19 cellular contexts compared by ENCODE assay signal in the genomic region with DNA sequence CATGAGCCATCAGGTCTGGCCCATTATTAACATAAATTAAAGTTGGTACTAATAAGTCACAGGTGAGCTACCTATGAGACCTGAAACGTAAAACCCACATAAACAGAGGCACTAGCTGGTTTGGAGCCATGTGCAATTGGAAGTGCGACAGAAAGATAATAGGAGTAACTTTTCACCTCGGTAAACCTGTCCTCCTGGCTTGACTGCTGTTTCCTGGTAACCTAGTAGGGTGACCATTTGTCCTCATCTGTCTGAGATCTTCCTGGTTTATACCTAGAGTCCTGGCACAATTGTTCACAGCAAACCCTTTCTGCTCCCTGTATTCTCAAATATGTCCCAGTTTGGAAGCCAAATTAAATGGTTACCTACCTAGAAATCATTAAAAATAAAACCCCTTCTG. TPM values are rescaled to one million over a fixed set of nuclear protein-coding genes. Genes with fewer than 3 reads are reported as not detected.
DNase-seq lines count a peak whose midpoint lies in the region; ATAC-seq, FAIRE-seq and TF ChIP-seq lines count a peak whose summit lies in the region.
"Had no signal": no experiment of that assay in that cellular context is flagged by ENCODE, and none has a peak within 500 bp of the region (broad histone marks: within the 10 kb centered on the region; RNA-seq: fewer than 3 reads in every experiment).

No MANE protein-coding gene starts in this region.

- H3K4me1 ChIP-seq in pancreas (peaks cover 0 to 14% (median 0%) of the 10 kb centered on the region in 3 donors), HAP-1 (peaks cover 9% of the 10 kb centered on the region)

- no peak overlapping the region for H3K4me3 ChIP-seq in LNCaP clone FGC (ENCODE audit: low read depth, low read length)
- H3K4me3 ChIP-seq in pancreas: no peak overlapping the region
- no peak overlapping the region for H3K4me3 ChIP-seq in HAP-1
- H3K4me3 ChIP-seq: BLaER1 treated with 17β-estradiol and CSF1 and Interleukin-3, amounts not matched to agents 10 nM and 100 nM had no signal

- FAIRE-seq in pancreas (lab: Jason Lieb, UNC): no peak
- FAIRE-seq: GM12891, GM19239, H1 had no signal

- TF ChIP-seq CTCF in C4-2B (conservative IDR thresholded peaks at IDR 0.05): no peak
- TF ChIP-seq CTCF in LNCaP clone FGC (IDR thresholded peaks at IDR 0.05; ENCODE audit: control insufficient read depth, extremely low read depth, insufficient read depth): no peak
- TF ChIP-seq CTCF in pancreas (IDR thresholded peaks at IDR 0.05): no peak
- no peak for TF ChIP-seq CTCF in GM10248 (IDR thresholded peaks at IDR 0.05; ENCODE audit: control extremely low read depth, extremely low read depth, low read depth, missing control alignments)

- 14 to 19% methylated on average over 3 of the region's 3 CpGs for WGBS in pancreas, 2 donors

- H3K36me3 ChIP-seq in pancreas (no peaks in the 10 kb centered on the region), HAP-1 (replicated peaks) (no peaks in the 10 kb centered on the region)

- H3K27ac ChIP-seq in C4-2B: peak overlapping the region; percentile 69
- H3K27ac ChIP-seq in pancreas: no peak overlapping the region
- H3K27ac ChIP-seq: BLaER1 treated with 17β-estradiol and CSF1 and Interleukin-3, amounts not matched to agents 10 nM and 100 nM; HL-60 had no signal

- CTCF ChIA-PET in GM10248 (lab: Yijun Ruan, JAX): no interaction called here

- in situ Hi-C loops in HAP-1 (cut with MboI; ENCODE audit: low sequenced_read_pairs): no loop called here

- peak; percentile 83 for ATAC-seq in esophagus mucosa
- peak; percentile 38 to 80 (median 74) for ATAC-seq in pancreas

- peak; percentile 83 for DNase-seq in LNCaP clone FGC (ENCODE audit: low read depth)
- no peak for DNase-seq in pancreas
- no peak for DNase-seq in HAP-1 (ENCODE audit: low spot score in 2 of 2)
- DNase-seq in GM10248 (ENCODE audit: extremely low spot score): no peak
- DNase-seq in hepatic stellate cell (ENCODE audit: low spot score): no peak
- no peak for DNase-seq in NCI-H146 (lab: John Stamatoyannopoulos, UW)
- DNase-seq: ACHN; CD4-positive, alpha-beta T cell; DMS79; HCEC 1CT; HFFc6; IMR-90 had no signal

- intact Hi-C loops in pancreas (cut with DNase I): no loop called here

- H3K9me3 ChIP-seq in pancreas: no peaks in the 10 kb centered on the region
- no peaks in the 10 kb centered on the region for H3K9me3 ChIP-seq in HAP-1
- H3K9me3 ChIP-seq: BLaER1 treated with 17β-estradiol and CSF1 and Interleukin-3, amounts not matched to agents 10 nM and 100 nM had no signal

- no peaks in the 10 kb centered on the region for H3K27me3 ChIP-seq in pancreas
- no peaks in the 10 kb centered on the region for H3K27me3 ChIP-seq in HAP-1 (ENCODE audit: low read depth)
- H3K27me3 ChIP-seq: BLaER1 treated with 17β-estradiol and CSF1 and Interleukin-3, amounts not matched to agents 10 nM and 100 nM had no signal

- POLR2A ChIA-PET in GM10248 (lab: Yijun Ruan, JAX): no interaction called here

RNA-seq across cellular contexts. Expression of a gene that starts 7.4 kb away (rescaled TPM):
- total RNA-seq in esophagus mucosa (18.8 TPM), pancreas (10 to 100 TPM; 11.1 to 21.4 (median 12.9) TPM)
- 10 to 100 TPM; 11.5 to 17.3 TPM for polyA plus RNA-seq in pancreas

RNA-seq across cellular contexts. Expression of a gene that starts 46.9 kb away (rescaled TPM):
- 55.2 TPM for total RNA-seq in esophagus mucosa
- total RNA-seq in pancreas: 10 to 100 TPM; 34.9 to 62.0 (median 41.1) TPM
- polyA plus RNA-seq in pancreas: 100 to 1,000 TPM; 130 to 148 TPM
